11 cellular contexts compared by ENCODE assay signal in the genomic region with DNA sequence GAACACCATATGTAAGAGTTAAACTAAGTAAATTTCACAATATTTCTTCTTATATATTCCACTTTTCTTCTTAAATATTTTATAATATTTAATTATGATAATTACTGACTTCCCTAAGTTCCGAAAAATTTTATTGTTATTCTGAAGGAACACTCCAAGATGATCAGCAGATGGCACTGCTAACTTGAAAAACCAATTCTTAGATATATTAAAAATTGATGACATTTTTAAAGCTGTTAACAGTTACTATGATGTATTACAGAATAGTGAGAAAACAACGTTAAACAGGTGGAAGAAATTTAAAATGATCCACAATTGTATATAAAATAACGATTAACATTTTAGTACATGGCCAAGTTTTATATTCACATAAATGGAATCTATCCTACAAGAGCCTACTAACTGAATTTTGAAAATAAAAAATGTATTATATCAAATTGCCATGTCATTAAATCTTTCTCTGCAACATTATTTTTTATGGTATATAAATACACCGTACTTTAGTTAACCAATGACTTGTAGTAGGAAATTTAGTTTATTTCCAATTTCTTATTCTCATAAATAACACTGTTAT. TPM values are rescaled to one million over a fixed set of nuclear protein-coding genes. Genes with fewer than 3 reads are reported as not detected.
DNase-seq lines count a peak whose midpoint lies in the region; ATAC-seq and TF ChIP-seq lines count a peak whose summit lies in the region.
"Had no signal": no experiment of that assay in that cellular context is flagged by ENCODE, and none has a peak within 500 bp of the region (broad histone marks: within the 10 kb centered on the region; RNA-seq: fewer than 3 reads in every experiment).

No MANE protein-coding gene starts in this region.

- no peak overlapping the region for H3K27ac Mint-ChIP-seq in progenitor cell of endocrine pancreas
- H3K27ac Mint-ChIP-seq: nephron progenitor cell had no signal

- TF ChIP-seq CTCF in GM10266 (IDR thresholded peaks at IDR 0.05; ENCODE audit: control insufficient read depth, insufficient read depth, low read depth, missing control alignments) (peak; percentile 33), progenitor cell of endocrine pancreas (IDR thresholded peaks at IDR 0.05; ENCODE audit: unreplicated experiment) (peak; percentile 40)

- ATAC-seq in GM18907 (IDR thresholded peaks at IDR 0.05; ENCODE audit: unreplicated experiment): no peak
- ATAC-seq in GM19455 (IDR thresholded peaks at IDR 0.05; ENCODE audit: unreplicated experiment): no peak

- no peaks in the 10 kb centered on the region for H3K36me3 Mint-ChIP-seq in progenitor cell of endocrine pancreas (ENCODE audit: insufficient read depth)

- no peaks in the 10 kb centered on the region for H3K4me1 Mint-ChIP-seq in progenitor cell of endocrine pancreas (ENCODE audit: low read depth)
- H3K4me1 Mint-ChIP-seq: nephron progenitor cell had no signal

- H3K27me3 Mint-ChIP-seq in progenitor cell of endocrine pancreas: no peaks in the 10 kb centered on the region

- no peak for DNase-seq in GM10266 (ENCODE audit: extremely low spot score)
- peak; percentile 7 for DNase-seq in NCI-H69 (lab: John Stamatoyannopoulos, UW)
- DNase-seq in dermis blood vessel endothelial cell: peak; percentile 23
- no peak for DNase-seq in progenitor cell of endocrine pancreas (ENCODE audit: low spot score, unreplicated experiment)
- no peak for DNase-seq in amygdala (lab: John Stamatoyannopoulos, UW)
- DNase-seq in islet precursor cell: no peak
- DNase-seq: cerebellar nuclear complex; nephron progenitor cell; stimulated activated naive CD4-positive, alpha-beta T cell had no signal

- H3K9me3 Mint-ChIP-seq in progenitor cell of endocrine pancreas (ENCODE audit: low read depth): peaks cover 23% of the 10 kb centered on the region

- no peak overlapping the region for H3K4me3 Mint-ChIP-seq in progenitor cell of endocrine pancreas (ENCODE audit: low read depth)
- H3K4me3 Mint-ChIP-seq: nephron progenitor cell had no signal

RNA-seq across cellular contexts. Expression of gene MUSK, which starts 30.1 kb away (rescaled TPM):
- total RNA-seq in dermis blood vessel endothelial cell (not detected in 2 replicates), progenitor cell of endocrine pancreas (not detected in 2 replicates)

RNA-seq across cellular contexts. Expression of gene SVEP1, which starts 58.9 kb away (rescaled TPM):
- total RNA-seq in dermis blood vessel endothelial cell: under 0.01 and 0.05 TPM in 2 replicates
- 0.26 and 0.42 TPM in 2 replicates for total RNA-seq in progenitor cell of endocrine pancreas

Comparison
In these comparisons a context has a peak if more than half of its experiments do, and no peak if none do; other contexts are left out.
1. DNase-seq: peak in NCI-H69 (single experiment) and dermis blood vessel endothelial cell (single experiment); none in GM10266 (single experiment), progenitor cell of endocrine pancreas (single experiment), amygdala (0 of 56) and islet precursor cell (single experiment).